21 cellular contexts compared by ENCODE assay signal in genomic region chr1:235279627-235280194, GRCh38.
"Had no signal": no experiment of that assay in that cellular context is flagged by ENCODE, and none has a peak within 500 bp of the region (broad histone marks: within the 10 kb centered on the region; RNA-seq: fewer than 3 reads in every experiment).

No MANE protein-coding gene starts in this region.

- H3K9me3 Mint-ChIP-seq: central memory CD8-positive, alpha-beta T cell; neural crest cell; stimulated activated memory B cell treated with anti-CD40 and anti-IgM and Interleukin-4, amounts not matched to agents 10 μg/mL and 1 μg/mL and 100 μg/mL, for 72 hours had no signal

- H3K27me3 Mint-ChIP-seq: activated naive CD8-positive, alpha-beta T cell treated with anti-CD3 and anti-CD28 coated beads, Interleukin-2, amount 10 ng/mL, durations not matched to agents 7 days and 5 days; central memory CD8-positive, alpha-beta T cell; stimulated activated memory B cell treated with anti-CD40 and anti-IgM and Interleukin-4, amounts not matched to agents 10 μg/mL and 1 μg/mL and 100 μg/mL, for 72 hours had no signal

- H3K4me1 ChIP-seq: colonic mucosa, right lobe of liver had no signal

- H3K4me3 Mint-ChIP-seq: activated naive CD8-positive, alpha-beta T cell treated with anti-CD3 and anti-CD28 coated beads, Interleukin-2, amount 10 ng/mL, durations not matched to agents 7 days and 5 days; central memory CD8-positive, alpha-beta T cell; neural crest cell; stimulated activated memory B cell treated with anti-CD40 and anti-IgM and Interleukin-4, amounts not matched to agents 10 μg/mL and 1 μg/mL and 100 μg/mL, for 72 hours had no signal

- H3K36me3 Mint-ChIP-seq: stimulated activated memory B cell treated with anti-CD40 and anti-IgM and Interleukin-4, amounts not matched to agents 10 μg/mL and 1 μg/mL and 100 μg/mL, for 72 hours had no signal

- H3K9me3 ChIP-seq: colonic mucosa, lower lobe of right lung, psoas muscle, right lobe of liver, testis, upper lobe of left lung had no signal

- H3K27ac Mint-ChIP-seq: stimulated activated memory B cell treated with anti-CD40 and anti-IgM and Interleukin-4, amounts not matched to agents 10 μg/mL and 1 μg/mL and 100 μg/mL, for 72 hours had no signal

- DNase-seq: activated CD4-positive, alpha-beta T cell treated with anti-CD3 and anti-CD28 coated beads for 1 hour; activated CD4-positive, alpha-beta T cell treated with anti-CD3 and anti-CD28 coated beads, Interleukin-2, amount 50 U/mL, for 48 hours; activated gamma-delta T cell treated with Interleukin-2 at 50 U/mL for 16 hours; activated naive CD8-positive, alpha-beta T cell treated with anti-CD3 and anti-CD28 coated beads, Interleukin-2, amount 10 ng/mL, durations not matched to agents 7 days and 5 days; anterior cingulate cortex; brain microvascular endothelial cell; colonic mucosa; islet precursor cell; lower lobe of right lung; psoas muscle; right lobe of liver; stimulated activated CD4-positive, alpha-beta T cell treated with anti-CD3 and anti-CD28 coated beads, Interleukin-4, amount 100 ng/mL, for 4 hours; SW 1271; T-helper 2 cell; testis had no signal

- H3K27me3 ChIP-seq: brain microvascular endothelial cell, colonic mucosa, right lobe of liver, testis, upper lobe of left lung had no signal

- H3K4me3 ChIP-seq: colonic mucosa, lower lobe of right lung, psoas muscle, right lobe of liver, testis, upper lobe of left lung had no signal

- H3K36me3 ChIP-seq: brain microvascular endothelial cell, colonic mucosa, lower lobe of right lung, right lobe of liver, upper lobe of left lung had no signal

- H3K27ac ChIP-seq: brain microvascular endothelial cell, colonic mucosa, lower lobe of right lung, psoas muscle, right lobe of liver, testis, upper lobe of left lung, VCaP had no signal

- ATAC-seq: esophagus mucosa; psoas muscle; stimulated activated memory B cell treated with anti-CD40 and anti-IgM and Interleukin-4, amounts not matched to agents 10 μg/mL and 1 μg/mL and 100 μg/mL, for 72 hours had no signal
